In genomic region chr1:230158422-230159291, GRCh38 we compare ENCODE assay signal across 1 cellular context.
TF ChIP-seq lines count a peak whose summit lies in the region.

No MANE protein-coding gene starts in this region.

TF ChIP-seq in HepG2, 621 proteins besides CTCF, POLR2A, EP300 and RAD21 (continued from another document and continues in another):
- TF ChIP-seq AFF4 (CRISPR knock-in tag; IDR thresholded peaks at IDR 0.05) = no peak
- TF ChIP-seq, protein P1, sequence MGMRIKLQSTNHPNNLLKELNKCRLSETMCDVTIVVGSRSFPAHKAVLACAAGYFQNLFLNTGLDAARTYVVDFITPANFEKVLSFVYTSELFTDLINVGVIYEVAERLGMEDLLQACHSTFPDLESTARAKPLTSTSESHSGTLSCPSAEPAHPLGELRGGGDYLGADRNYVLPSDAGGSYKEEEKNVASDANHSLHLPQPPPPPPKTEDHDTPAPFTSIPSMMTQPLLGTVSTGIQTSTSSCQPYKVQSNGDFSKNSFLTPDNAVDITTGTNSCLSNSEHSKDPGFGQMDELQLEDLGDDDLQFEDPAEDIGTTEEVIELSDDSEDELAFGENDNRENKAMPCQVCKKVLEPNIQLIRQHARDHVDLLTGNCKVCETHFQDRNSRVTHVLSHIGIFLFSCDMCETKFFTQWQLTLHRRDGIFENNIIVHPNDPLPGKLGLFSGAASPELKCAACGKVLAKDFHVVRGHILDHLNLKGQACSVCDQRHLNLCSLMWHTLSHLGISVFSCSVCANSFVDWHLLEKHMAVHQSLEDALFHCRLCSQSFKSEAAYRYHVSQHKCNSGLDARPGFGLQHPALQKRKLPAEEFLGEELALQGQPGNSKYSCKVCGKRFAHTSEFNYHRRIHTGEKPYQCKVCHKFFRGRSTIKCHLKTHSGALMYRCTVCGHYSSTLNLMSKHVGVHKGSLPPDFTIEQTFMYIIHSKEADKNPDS (CRISPR knock-in tag; IDR thresholded peaks at IDR 0.05) = peak; percentile 16; the same call in 1 of the 2 replicates
- no peak for TF ChIP-seq TRAFD1 (CRISPR knock-in tag; IDR thresholded peaks at IDR 0.05; ENCODE audit: borderline replicate concordance)
- TF ChIP-seq PLRG1 (conservative IDR thresholded peaks at IDR 0.05) = no peak
- TF ChIP-seq ZBTB8A (CRISPR knock-in tag; IDR thresholded peaks at IDR 0.05; ENCODE audit: borderline replicate concordance, low read depth) = no peak
- no peak for TF ChIP-seq MAFG (CRISPR knock-in tag; IDR thresholded peaks at IDR 0.05)
- 0 out of 2 replicates have a peak, but pooled peaks have one; percentile 47 for TF ChIP-seq NR0B2 (CRISPR knock-in tag; IDR thresholded peaks at IDR 0.05)
- TF ChIP-seq, protein P2, sequence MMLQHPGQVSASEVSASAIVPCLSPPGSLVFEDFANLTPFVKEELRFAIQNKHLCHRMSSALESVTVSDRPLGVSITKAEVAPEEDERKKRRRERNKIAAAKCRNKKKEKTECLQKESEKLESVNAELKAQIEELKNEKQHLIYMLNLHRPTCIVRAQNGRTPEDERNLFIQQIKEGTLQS (CRISPR knock-in tag; IDR thresholded peaks at IDR 0.05) = 0 out of 2 replicates have a peak, but pooled peaks have one; percentile 59
- no peak for TF ChIP-seq GTF3A (CRISPR knock-in tag; conservative IDR thresholded peaks at IDR 0.05)
- TF ChIP-seq, protein P3, sequence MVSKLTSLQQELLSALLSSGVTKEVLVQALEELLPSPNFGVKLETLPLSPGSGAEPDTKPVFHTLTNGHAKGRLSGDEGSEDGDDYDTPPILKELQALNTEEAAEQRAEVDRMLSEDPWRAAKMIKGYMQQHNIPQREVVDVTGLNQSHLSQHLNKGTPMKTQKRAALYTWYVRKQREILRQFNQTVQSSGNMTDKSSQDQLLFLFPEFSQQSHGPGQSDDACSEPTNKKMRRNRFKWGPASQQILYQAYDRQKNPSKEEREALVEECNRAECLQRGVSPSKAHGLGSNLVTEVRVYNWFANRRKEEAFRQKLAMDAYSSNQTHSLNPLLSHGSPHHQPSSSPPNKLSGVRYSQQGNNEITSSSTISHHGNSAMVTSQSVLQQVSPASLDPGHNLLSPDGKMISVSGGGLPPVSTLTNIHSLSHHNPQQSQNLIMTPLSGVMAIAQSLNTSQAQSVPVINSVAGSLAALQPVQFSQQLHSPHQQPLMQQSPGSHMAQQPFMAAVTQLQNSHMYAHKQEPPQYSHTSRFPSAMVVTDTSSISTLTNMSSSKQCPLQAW (CRISPR knock-in tag; IDR thresholded peaks at IDR 0.05) = peak; percentile 78; the same call in 1 of the 2 replicates
- no peak for TF ChIP-seq MATR3 (CRISPR knock-in tag; IDR thresholded peaks at IDR 0.05)
- TF ChIP-seq, protein P4, sequence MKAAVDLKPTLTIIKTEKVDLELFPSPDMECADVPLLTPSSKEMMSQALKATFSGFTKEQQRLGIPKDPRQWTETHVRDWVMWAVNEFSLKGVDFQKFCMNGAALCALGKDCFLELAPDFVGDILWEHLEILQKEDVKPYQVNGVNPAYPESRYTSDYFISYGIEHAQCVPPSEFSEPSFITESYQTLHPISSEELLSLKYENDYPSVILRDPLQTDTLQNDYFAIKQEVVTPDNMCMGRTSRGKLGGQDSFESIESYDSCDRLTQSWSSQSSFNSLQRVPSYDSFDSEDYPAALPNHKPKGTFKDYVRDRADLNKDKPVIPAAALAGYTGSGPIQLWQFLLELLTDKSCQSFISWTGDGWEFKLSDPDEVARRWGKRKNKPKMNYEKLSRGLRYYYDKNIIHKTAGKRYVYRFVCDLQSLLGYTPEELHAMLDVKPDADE (CRISPR knock-in tag; IDR thresholded peaks at IDR 0.05) = no peak
- TF ChIP-seq, protein P5, sequence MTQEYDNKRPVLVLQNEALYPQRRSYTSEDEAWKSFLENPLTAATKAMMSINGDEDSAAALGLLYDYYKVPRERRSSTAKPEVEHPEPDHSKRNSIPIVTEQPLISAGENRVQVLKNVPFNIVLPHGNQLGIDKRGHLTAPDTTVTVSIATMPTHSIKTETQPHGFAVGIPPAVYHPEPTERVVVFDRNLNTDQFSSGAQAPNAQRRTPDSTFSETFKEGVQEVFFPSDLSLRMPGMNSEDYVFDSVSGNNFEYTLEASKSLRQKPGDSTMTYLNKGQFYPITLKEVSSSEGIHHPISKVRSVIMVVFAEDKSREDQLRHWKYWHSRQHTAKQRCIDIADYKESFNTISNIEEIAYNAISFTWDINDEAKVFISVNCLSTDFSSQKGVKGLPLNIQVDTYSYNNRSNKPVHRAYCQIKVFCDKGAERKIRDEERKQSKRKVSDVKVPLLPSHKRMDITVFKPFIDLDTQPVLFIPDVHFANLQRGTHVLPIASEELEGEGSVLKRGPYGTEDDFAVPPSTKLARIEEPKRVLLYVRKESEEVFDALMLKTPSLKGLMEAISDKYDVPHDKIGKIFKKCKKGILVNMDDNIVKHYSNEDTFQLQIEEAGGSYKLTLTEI (CRISPR knock-in tag; conservative IDR thresholded peaks at IDR 0.05) = no peak
- TF ChIP-seq DNMT1 (CRISPR knock-in tag; IDR thresholded peaks at IDR 0.05) = no peak
- TF ChIP-seq PHB2 (IDR thresholded peaks at IDR 0.05; ENCODE audit: partially characterized antibody) = no peak
- no peak for TF ChIP-seq WIZ (CRISPR knock-in tag; IDR thresholded peaks at IDR 0.05)
- no peak for TF ChIP-seq SCMH1 (CRISPR knock-in tag; IDR thresholded peaks at IDR 0.05; ENCODE audit: borderline replicate concordance)
- TF ChIP-seq, protein P6, sequence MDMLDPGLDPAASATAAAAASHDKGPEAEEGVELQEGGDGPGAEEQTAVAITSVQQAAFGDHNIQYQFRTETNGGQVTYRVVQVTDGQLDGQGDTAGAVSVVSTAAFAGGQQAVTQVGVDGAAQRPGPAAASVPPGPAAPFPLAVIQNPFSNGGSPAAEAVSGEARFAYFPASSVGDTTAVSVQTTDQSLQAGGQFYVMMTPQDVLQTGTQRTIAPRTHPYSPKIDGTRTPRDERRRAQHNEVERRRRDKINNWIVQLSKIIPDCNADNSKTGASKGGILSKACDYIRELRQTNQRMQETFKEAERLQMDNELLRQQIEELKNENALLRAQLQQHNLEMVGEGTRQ (IDR thresholded peaks at IDR 0.05; ENCODE audit: low read depth, low read length) = no peak
- TF ChIP-seq, protein P6 (CRISPR knock-in tag; IDR thresholded peaks at IDR 0.05; ENCODE audit: borderline replicate concordance) = 0 out of 2 replicates have a peak, but pooled peaks have one; percentile 43
- peak; percentile 45; the same call in 1 of the 2 replicates for TF ChIP-seq ZFP90 (CRISPR knock-in tag; IDR thresholded peaks at IDR 0.05; ENCODE audit: borderline replicate concordance)
- TF ChIP-seq, protein P7, sequence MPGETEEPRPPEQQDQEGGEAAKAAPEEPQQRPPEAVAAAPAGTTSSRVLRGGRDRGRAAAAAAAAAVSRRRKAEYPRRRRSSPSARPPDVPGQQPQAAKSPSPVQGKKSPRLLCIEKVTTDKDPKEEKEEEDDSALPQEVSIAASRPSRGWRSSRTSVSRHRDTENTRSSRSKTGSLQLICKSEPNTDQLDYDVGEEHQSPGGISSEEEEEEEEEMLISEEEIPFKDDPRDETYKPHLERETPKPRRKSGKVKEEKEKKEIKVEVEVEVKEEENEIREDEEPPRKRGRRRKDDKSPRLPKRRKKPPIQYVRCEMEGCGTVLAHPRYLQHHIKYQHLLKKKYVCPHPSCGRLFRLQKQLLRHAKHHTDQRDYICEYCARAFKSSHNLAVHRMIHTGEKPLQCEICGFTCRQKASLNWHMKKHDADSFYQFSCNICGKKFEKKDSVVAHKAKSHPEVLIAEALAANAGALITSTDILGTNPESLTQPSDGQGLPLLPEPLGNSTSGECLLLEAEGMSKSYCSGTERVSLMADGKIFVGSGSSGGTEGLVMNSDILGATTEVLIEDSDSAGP (CRISPR knock-in tag; IDR thresholded peaks at IDR 0.05; ENCODE audit: borderline replicate concordance) = peak; percentile 67
- no peak for TF ChIP-seq ZNF280B (CRISPR knock-in tag; IDR thresholded peaks at IDR 0.05; ENCODE audit: borderline replicate concordance)
- TF ChIP-seq SNAI1 (CRISPR knock-in tag; IDR thresholded peaks at IDR 0.05; ENCODE audit: borderline replicate concordance) = no peak
- TF ChIP-seq MTF2 (CRISPR knock-in tag; IDR thresholded peaks at IDR 0.05; ENCODE audit: borderline replicate concordance) = no peak
- TF ChIP-seq TARDBP (CRISPR knock-in tag; IDR thresholded peaks at IDR 0.05) = peak; percentile 95; the same call in 1 of the 2 replicates
- TF ChIP-seq NFYC (CRISPR knock-in tag; IDR thresholded peaks at IDR 0.05) = peak; percentile 60
- no peak for TF ChIP-seq RBM39 (IDR thresholded peaks at IDR 0.05; ENCODE audit: low read depth, low read length, poor library complexity, severe bottlenecking)
- no peak for TF ChIP-seq ZNF260 (CRISPR knock-in tag; IDR thresholded peaks at IDR 0.05; ENCODE audit: borderline replicate concordance, low read depth)
- TF ChIP-seq TAF15 (IDR thresholded peaks at IDR 0.05; ENCODE audit: low read depth, low read length, poor library complexity, severe bottlenecking) = no peak
- TF ChIP-seq, protein P8, sequence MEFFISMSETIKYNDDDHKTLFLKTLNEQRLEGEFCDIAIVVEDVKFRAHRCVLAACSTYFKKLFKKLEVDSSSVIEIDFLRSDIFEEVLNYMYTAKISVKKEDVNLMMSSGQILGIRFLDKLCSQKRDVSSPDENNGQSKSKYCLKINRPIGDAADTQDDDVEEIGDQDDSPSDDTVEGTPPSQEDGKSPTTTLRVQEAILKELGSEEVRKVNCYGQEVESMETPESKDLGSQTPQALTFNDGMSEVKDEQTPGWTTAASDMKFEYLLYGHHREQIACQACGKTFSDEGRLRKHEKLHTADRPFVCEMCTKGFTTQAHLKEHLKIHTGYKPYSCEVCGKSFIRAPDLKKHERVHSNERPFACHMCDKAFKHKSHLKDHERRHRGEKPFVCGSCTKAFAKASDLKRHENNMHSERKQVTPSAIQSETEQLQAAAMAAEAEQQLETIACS (CRISPR knock-in tag; IDR thresholded peaks at IDR 0.05) = no peak
- TF ChIP-seq SIN3A (IDR thresholded peaks at IDR 0.05; ENCODE audit: borderline replicate concordance, low read depth, low read length) = peak; percentile 65
- TF ChIP-seq YEATS2 (CRISPR knock-in tag; IDR thresholded peaks at IDR 0.05; ENCODE audit: borderline replicate concordance) = peak; percentile 27; the same call in 1 of the 2 replicates
- TF ChIP-seq MEIS1 (CRISPR knock-in tag; IDR thresholded peaks at IDR 0.05; ENCODE audit: borderline replicate concordance) = peak; percentile 79; the same call in 1 of the 2 replicates
- peak; percentile 26; the same call in 1 of the 2 replicates for TF ChIP-seq ETV5 (CRISPR knock-in tag; IDR thresholded peaks at IDR 0.05; ENCODE audit: borderline replicate concordance)
- TF ChIP-seq NR1H2 (CRISPR knock-in tag; IDR thresholded peaks at IDR 0.05; ENCODE audit: borderline replicate concordance, low read depth) = peak; percentile 62; the same call in 1 of the 2 replicates
- TF ChIP-seq HDAC2 (CRISPR knock-in tag; IDR thresholded peaks at IDR 0.05) = peak; percentile 97
- no peak for TF ChIP-seq ZNF343 (CRISPR knock-in tag; IDR thresholded peaks at IDR 0.05)
- peak; percentile 84 for TF ChIP-seq ZNF746 (CRISPR knock-in tag; IDR thresholded peaks at IDR 0.05)
- peak; percentile 44; the same call in 1 of the 2 replicates for TF ChIP-seq ZNF678 (CRISPR knock-in tag; IDR thresholded peaks at IDR 0.05)
